Comparison of ENCODE assay signal across 1 cellular context in genomic region chr1:11681071-11681771, GRCh38.
TF ChIP-seq lines count a peak whose summit lies in the region.

Gene MAD2L2, minus strand, starts transcription at chr1:11681148. Its CDS starts 547 bp downstream, at chr1:11680601.

TF ChIP-seq in H1, 55 proteins besides CTCF, POLR2A, EP300 and RAD21 (continued from another document):
- TF ChIP-seq SAP30 (IDR thresholded peaks at IDR 0.05; ENCODE audit: insufficient read depth, insufficient replicate concordance, low read length) (peak; percentile 40), USF2 (IDR thresholded peaks at IDR 0.05; ENCODE audit: low read length) (no peak), SUZ12 (IDR thresholded peaks at IDR 0.05; ENCODE audit: low read length) (no peak), CREB1 (IDR thresholded peaks at IDR 0.05) (peak; percentile 96), FOSL1 (IDR thresholded peaks at IDR 0.05; ENCODE audit: insufficient read depth, low read depth, low read length) (peak; percentile 92), BACH1 (IDR thresholded peaks at IDR 0.05; ENCODE audit: low read length) (0 out of 2 replicates have a peak, but pooled peaks have one; percentile 21), NANOG (IDR thresholded peaks at IDR 0.05; ENCODE audit: insufficient read depth, low read depth, low read length, poor library complexity, severe bottlenecking) (no peak), BCL11A (IDR thresholded peaks at IDR 0.05; ENCODE audit: low read depth in 2 of 2, low read length in 2 of 2) (no peak), CEBPB (IDR thresholded peaks at IDR 0.05; ENCODE audit: low read depth, low read length) (no peak)
- TF ChIP-seq, protein P1, sequence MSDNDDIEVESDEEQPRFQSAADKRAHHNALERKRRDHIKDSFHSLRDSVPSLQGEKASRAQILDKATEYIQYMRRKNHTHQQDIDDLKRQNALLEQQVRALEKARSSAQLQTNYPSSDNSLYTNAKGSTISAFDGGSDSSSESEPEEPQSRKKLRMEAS (IDR thresholded peaks at IDR 0.05), result peak; percentile 36; the same call in 1 of the 2 replicates
